ENCODE assay signal across 8 cellular contexts in the genomic region with DNA sequence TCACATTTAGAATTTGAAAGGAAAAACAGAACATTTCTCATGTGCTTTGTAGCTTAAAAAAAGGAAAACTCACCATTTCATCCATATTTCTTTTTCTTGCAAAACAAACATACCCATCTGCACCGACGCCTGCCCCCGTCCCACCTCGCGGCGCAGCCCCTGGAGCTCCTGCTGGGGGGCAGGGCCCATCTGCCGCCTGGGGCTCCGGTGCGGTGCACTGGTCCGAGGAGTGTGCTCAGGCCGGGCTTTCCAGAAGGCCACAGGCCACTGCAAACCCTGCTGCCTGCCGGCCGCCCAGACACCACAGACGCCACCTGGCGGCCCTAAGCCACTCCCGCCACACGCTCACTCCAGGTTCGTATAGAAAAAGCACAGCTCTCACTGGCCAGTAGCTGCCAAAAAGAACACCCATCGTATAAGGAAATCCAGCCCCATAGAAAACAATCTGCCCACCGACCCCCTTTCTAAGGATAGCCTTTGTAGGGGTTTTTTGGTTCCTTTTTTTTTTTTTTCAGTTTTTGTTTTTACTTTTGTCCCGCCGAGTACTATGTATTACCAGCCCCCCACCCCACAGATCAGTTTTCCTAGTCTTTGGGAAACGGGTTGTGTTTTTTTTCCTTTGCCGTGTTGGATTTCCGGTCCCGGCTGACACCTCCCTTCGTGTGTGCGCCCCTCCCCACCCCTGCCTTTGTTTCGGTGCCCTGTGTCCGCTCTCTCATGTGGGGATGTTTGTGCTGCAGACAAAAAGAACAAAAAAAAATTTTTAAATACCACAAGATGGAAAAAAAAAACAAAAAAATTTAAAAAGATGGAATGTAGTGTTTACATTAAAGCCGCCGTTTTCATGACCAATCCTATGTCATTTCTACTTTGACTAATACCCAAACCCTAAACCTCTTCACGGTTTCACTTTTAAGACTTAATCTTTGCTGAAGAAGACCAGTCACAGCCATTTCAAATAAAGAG.
DNase-seq lines count a peak whose midpoint lies in the region; ATAC-seq and TF ChIP-seq lines count a peak whose summit lies in the region.

No MANE protein-coding gene starts in this region.

- DNase-seq in SIG-M5 treated with dmso at 0.1 percent for 504 hours (lab: John Stamatoyannopoulos, UW; ENCODE audit: unreplicated experiment) = peak; percentile 62
- no peak for DNase-seq in SIG-M5 (lab: John Stamatoyannopoulos, UW)
- peak; percentile 73 for DNase-seq in NCI-H226
- DNase-seq in activated CD8-positive, alpha-beta T cell treated with anti-CD3 and anti-CD28 coated beads for 36 hours = peak; percentile 71
- DNase-seq in effector memory CD8-positive, alpha-beta T cell = peak; percentile 36 to 47 (median 47)
- peak; percentile 87 to 95 for DNase-seq in lung microvascular endothelial cell (ENCODE audit: low read depth in 2 of 2)
- peak; percentile 10 to 26 (median 22) for DNase-seq in stimulated activated CD4-positive, alpha-beta T cell treated with anti-CD3 and anti-CD28 coated beads, TNF-alpha, amount 100 ng/mL, for 48 hours (ENCODE audit: low read depth in 3 of 3)

- H3K9me3 Mint-ChIP-seq in activated CD8-positive, alpha-beta T cell treated with anti-CD3 and anti-CD28 coated beads for 36 hours = no peaks in the 10 kb centered on the region
- H3K9me3 Mint-ChIP-seq in effector memory CD8-positive, alpha-beta T cell = no peaks in the 10 kb centered on the region

- CTCF ChIA-PET in activated CD8-positive, alpha-beta T cell treated with anti-CD3 and anti-CD28 coated beads for 36 hours (lab: Charles Lee) = interaction anchor here (0.6 to 2.0 kb wide), 17 partner anchors 9 to 414 kb away, joined by 3 to 9 read pairs (median 3); a partner anchor contains a TSS

- peak overlapping the region; percentile 77 for H3K4me3 Mint-ChIP-seq in activated CD8-positive, alpha-beta T cell treated with anti-CD3 and anti-CD28 coated beads for 36 hours
- H3K4me3 Mint-ChIP-seq in effector memory CD8-positive, alpha-beta T cell = peak overlapping the region; percentile 86 to 92

- H3K4me1 Mint-ChIP-seq in activated CD8-positive, alpha-beta T cell treated with anti-CD3 and anti-CD28 coated beads for 36 hours (ENCODE audit: low read depth) = peaks cover 36% of the 10 kb centered on the region
- H3K4me1 Mint-ChIP-seq in effector memory CD8-positive, alpha-beta T cell (ENCODE audit: low read depth in 2 of 2) = peaks cover 15 to 22% of the 10 kb centered on the region in 2 donors

- peak; percentile 76 for TF ChIP-seq CTCF in activated CD8-positive, alpha-beta T cell treated with anti-CD3 and anti-CD28 coated beads for 36 hours (IDR thresholded peaks at IDR 0.05)

- intact Hi-C loops in activated CD8-positive, alpha-beta T cell treated with anti-CD3 and anti-CD28 coated beads for 36 hours (cut with micrococcal nuclease) = no loop called here

- H3K27me3 Mint-ChIP-seq in activated CD8-positive, alpha-beta T cell treated with anti-CD3 and anti-CD28 coated beads for 36 hours = no peaks in the 10 kb centered on the region
- H3K27me3 Mint-ChIP-seq in effector memory CD8-positive, alpha-beta T cell = no peaks in the 10 kb centered on the region

- POLR2A ChIA-PET in activated CD8-positive, alpha-beta T cell treated with anti-CD3 and anti-CD28 coated beads for 36 hours (lab: Charles Lee) = interaction anchor here (0.7 to 1.1 kb wide), 3 partner anchors 8 to 14 kb away, joined by 3 read pairs; no protein-coding TSS in a partner anchor

- peak overlapping the region; percentile 94 for H3K27ac Mint-ChIP-seq in activated CD8-positive, alpha-beta T cell treated with anti-CD3 and anti-CD28 coated beads for 36 hours
- H3K27ac Mint-ChIP-seq in effector memory CD8-positive, alpha-beta T cell = peak overlapping the region; percentile 94 to 96

- no peaks in the 10 kb centered on the region for H3K36me3 Mint-ChIP-seq in activated CD8-positive, alpha-beta T cell treated with anti-CD3 and anti-CD28 coated beads for 36 hours (ENCODE audit: low read depth)
- peaks cover 4% of the 10 kb centered on the region for H3K36me3 Mint-ChIP-seq in effector memory CD8-positive, alpha-beta T cell (ENCODE audit: insufficient read depth)

- peak; percentile 90 for ATAC-seq in HG02973 (IDR thresholded peaks at IDR 0.05; ENCODE audit: unreplicated experiment)
- ATAC-seq in activated CD8-positive, alpha-beta T cell treated with anti-CD3 and anti-CD28 coated beads for 36 hours = peak; percentile 82
- peak; percentile 92 for ATAC-seq in effector memory CD8-positive, alpha-beta T cell (replicated peaks)
